ENCODE assay signal across 1 cellular context in the genomic region with DNA sequence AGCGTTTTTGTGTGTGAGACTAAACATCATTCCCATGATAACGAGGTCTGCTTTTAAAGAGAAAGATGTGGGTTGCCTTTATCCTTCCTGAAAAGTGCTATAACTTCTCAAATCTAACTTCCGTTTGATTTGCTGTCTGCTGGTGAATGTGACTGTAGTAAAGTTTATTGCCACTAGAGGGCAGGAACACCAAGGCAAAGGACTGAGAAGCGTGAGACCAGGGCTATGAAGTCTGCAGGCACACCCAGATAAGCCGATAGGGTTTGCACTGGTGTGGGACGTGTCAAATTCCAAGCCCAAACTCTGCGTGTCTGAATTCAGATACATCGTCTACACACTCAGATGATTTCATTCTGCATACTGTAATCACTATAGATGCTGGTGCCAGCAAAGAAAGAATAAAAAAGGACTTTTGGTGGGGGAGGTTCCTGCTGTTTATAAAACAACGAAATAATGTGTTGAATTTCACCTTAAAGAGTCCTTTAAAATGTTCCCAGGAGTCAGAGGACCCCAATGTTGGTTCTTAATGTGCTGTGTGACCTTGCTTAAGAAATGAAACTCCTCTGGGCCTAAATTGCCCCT.
TF ChIP-seq lines count a peak whose summit lies in the region.

No MANE protein-coding gene starts in this region.

TF ChIP-seq in K562, 482 proteins besides CTCF, POLR2A, EP300 and RAD21 (continued from another document and continues in another):
- TF ChIP-seq, protein P1, sequence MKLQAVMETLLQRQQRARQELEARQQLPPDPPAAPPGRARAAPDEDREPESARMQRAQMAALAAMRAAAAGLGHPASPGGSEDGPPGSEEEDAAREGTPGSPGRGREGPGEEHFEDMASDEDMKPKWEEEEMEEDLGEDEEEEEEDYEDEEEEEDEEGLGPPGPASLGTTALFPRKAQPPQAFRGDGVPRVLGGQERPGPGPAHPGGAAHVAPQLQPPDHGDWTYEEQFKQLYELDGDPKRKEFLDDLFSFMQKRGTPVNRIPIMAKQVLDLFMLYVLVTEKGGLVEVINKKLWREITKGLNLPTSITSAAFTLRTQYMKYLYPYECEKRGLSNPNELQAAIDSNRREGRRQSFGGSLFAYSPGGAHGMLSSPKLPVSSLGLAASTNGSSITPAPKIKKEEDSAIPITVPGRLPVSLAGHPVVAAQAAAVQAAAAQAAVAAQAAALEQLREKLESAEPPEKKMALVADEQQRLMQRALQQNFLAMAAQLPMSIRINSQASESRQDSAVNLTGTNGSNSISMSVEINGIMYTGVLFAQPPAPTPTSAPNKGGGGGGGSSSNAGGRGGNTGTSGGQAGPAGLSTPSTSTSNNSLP (IDR thresholded peaks at IDR 0.05; ENCODE audit: borderline replicate concordance, low read depth, low read length), result peak; percentile 48; the same call in 1 of the 2 replicates
- no peak for TF ChIP-seq ZNF239 (CRISPR knock-in tag; IDR thresholded peaks at IDR 0.05)
- TF ChIP-seq, protein P2, sequence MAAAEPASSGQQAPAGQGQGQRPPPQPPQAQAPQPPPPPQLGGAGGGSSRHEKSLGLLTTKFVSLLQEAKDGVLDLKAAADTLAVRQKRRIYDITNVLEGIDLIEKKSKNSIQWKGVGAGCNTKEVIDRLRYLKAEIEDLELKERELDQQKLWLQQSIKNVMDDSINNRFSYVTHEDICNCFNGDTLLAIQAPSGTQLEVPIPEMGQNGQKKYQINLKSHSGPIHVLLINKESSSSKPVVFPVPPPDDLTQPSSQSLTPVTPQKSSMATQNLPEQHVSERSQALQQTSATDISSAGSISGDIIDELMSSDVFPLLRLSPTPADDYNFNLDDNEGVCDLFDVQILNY (CRISPR knock-in tag; IDR thresholded peaks at IDR 0.05), result no peak
- no peak for TF ChIP-seq STAT5B (CRISPR knock-in tag; IDR thresholded peaks at IDR 0.05)
- TF ChIP-seq TCF3 (CRISPR knock-in tag; IDR thresholded peaks at IDR 0.05), result no peak
- TF ChIP-seq BHLHE40 (IDR thresholded peaks at IDR 0.05; ENCODE audit: low read length), result peak; percentile 65
- TF ChIP-seq, protein P3, sequence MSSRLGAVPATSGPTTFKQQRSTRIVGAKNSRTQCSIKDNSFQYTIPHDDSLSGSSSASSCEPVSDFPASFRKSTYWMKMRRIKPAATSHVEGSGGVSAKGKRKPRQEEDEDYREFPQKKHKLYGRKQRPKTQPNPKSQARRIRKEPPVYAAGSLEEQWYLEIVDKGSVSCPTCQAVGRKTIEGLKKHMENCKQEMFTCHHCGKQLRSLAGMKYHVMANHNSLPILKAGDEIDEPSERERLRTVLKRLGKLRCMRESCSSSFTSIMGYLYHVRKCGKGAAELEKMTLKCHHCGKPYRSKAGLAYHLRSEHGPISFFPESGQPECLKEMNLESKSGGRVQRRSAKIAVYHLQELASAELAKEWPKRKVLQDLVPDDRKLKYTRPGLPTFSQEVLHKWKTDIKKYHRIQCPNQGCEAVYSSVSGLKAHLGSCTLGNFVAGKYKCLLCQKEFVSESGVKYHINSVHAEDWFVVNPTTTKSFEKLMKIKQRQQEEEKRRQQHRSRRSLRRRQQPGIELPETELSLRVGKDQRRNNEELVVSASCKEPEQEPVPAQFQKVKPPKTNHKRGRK (tag; IDR thresholded peaks at IDR 0.05), result no peak
- peak; percentile 84 for TF ChIP-seq GATA2 (CRISPR knock-in tag; IDR thresholded peaks at IDR 0.05)
- no peak for TF ChIP-seq U2AF1 (optimal IDR thresholded peaks at IDR 0.05; ENCODE audit: low read depth, low read length)
- TF ChIP-seq ZNF764 (CRISPR knock-in tag; IDR thresholded peaks at IDR 0.05; ENCODE audit: low read depth), result no peak
- TF ChIP-seq POLR2AphosphoS5 (IDR thresholded peaks at IDR 0.05; ENCODE audit: control insufficient read depth, insufficient read depth, low read depth, low read length), result no peak
- TF ChIP-seq, protein P4, sequence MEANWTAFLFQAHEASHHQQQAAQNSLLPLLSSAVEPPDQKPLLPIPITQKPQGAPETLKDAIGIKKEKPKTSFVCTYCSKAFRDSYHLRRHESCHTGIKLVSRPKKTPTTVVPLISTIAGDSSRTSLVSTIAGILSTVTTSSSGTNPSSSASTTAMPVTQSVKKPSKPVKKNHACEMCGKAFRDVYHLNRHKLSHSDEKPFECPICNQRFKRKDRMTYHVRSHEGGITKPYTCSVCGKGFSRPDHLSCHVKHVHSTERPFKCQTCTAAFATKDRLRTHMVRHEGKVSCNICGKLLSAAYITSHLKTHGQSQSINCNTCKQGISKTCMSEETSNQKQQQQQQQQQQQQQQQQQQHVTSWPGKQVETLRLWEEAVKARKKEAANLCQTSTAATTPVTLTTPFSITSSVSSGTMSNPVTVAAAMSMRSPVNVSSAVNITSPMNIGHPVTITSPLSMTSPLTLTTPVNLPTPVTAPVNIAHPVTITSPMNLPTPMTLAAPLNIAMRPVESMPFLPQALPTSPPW (CRISPR knock-in tag; IDR thresholded peaks at IDR 0.05), result no peak
- no peak for TF ChIP-seq SP1 (CRISPR knock-in tag; IDR thresholded peaks at IDR 0.05)
- TF ChIP-seq TSC22D4 (tag; IDR thresholded peaks at IDR 0.05), result no peak
- peak; percentile 66; the same call in 1 of the 2 replicates for TF ChIP-seq STAG1 (CRISPR knock-in tag; IDR thresholded peaks at IDR 0.05; ENCODE audit: borderline replicate concordance)
- no peak for TF ChIP-seq RHOXF2B (CRISPR knock-in tag; conservative IDR thresholded peaks at IDR 0.05)
- TF ChIP-seq, protein P5, sequence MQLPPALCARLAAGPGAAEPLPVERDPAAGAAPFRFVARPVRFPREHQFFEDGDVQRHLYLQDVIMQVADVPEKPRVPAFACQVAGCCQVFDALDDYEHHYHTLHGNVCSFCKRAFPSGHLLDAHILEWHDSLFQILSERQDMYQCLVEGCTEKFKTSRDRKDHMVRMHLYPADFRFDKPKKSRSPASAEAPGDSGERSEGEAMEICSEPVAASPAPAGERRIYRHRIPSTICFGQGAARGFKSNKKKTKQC (CRISPR knock-in tag; IDR thresholded peaks at IDR 0.05), result no peak
- TF ChIP-seq CBX8 (IDR thresholded peaks at IDR 0.05; ENCODE audit: borderline replicate concordance, extremely low read depth, low read depth, low read length, poor library complexity, severe bottlenecking), result no peak
- TF ChIP-seq, protein P6, sequence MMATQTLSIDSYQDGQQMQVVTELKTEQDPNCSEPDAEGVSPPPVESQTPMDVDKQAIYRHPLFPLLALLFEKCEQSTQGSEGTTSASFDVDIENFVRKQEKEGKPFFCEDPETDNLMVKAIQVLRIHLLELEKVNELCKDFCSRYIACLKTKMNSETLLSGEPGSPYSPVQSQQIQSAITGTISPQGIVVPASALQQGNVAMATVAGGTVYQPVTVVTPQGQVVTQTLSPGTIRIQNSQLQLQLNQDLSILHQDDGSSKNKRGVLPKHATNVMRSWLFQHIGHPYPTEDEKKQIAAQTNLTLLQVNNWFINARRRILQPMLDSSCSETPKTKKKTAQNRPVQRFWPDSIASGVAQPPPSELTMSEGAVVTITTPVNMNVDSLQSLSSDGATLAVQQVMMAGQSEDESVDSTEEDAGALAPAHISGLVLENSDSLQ (IDR thresholded peaks at IDR 0.05), result no peak
- TF ChIP-seq ZNF274 (IDR thresholded peaks at IDR 0.05; ENCODE audit: borderline replicate concordance, low read depth, low read length), result no peak
- no peak for TF ChIP-seq RBM34 (IDR thresholded peaks at IDR 0.05; ENCODE audit: borderline replicate concordance, insufficient read depth, low read length)
- TF ChIP-seq SAFB (IDR thresholded peaks at IDR 0.05; ENCODE audit: borderline replicate concordance, low read depth, low read length), result no peak
- TF ChIP-seq SOX6 (IDR thresholded peaks at IDR 0.05), result no peak
- TF ChIP-seq, protein P7, sequence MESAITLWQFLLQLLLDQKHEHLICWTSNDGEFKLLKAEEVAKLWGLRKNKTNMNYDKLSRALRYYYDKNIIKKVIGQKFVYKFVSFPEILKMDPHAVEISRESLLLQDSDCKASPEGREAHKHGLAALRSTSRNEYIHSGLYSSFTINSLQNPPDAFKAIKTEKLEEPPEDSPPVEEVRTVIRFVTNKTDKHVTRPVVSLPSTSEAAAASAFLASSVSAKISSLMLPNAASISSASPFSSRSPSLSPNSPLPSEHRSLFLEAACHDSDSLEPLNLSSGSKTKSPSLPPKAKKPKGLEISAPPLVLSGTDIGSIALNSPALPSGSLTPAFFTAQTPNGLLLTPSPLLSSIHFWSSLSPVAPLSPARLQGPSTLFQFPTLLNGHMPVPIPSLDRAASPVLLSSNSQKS (CRISPR knock-in tag; IDR thresholded peaks at IDR 0.05), result no peak
- TF ChIP-seq, protein P8, sequence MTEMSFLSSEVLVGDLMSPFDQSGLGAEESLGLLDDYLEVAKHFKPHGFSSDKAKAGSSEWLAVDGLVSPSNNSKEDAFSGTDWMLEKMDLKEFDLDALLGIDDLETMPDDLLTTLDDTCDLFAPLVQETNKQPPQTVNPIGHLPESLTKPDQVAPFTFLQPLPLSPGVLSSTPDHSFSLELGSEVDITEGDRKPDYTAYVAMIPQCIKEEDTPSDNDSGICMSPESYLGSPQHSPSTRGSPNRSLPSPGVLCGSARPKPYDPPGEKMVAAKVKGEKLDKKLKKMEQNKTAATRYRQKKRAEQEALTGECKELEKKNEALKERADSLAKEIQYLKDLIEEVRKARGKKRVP (CRISPR knock-in tag; IDR thresholded peaks at IDR 0.05), result no peak
- TF ChIP-seq XRCC5 (IDR thresholded peaks at IDR 0.05; ENCODE audit: low read depth, low read length), result no peak
- no peak for TF ChIP-seq ZNF124 (CRISPR knock-in tag; IDR thresholded peaks at IDR 0.05)
- TF ChIP-seq, protein P9, sequence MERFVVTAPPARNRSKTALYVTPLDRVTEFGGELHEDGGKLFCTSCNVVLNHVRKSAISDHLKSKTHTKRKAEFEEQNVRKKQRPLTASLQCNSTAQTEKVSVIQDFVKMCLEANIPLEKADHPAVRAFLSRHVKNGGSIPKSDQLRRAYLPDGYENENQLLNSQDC (CRISPR knock-in tag; IDR thresholded peaks at IDR 0.05), result no peak
- no peak for TF ChIP-seq MCM2 (IDR thresholded peaks at IDR 0.05; ENCODE audit: low read depth)
- TF ChIP-seq, protein P10, sequence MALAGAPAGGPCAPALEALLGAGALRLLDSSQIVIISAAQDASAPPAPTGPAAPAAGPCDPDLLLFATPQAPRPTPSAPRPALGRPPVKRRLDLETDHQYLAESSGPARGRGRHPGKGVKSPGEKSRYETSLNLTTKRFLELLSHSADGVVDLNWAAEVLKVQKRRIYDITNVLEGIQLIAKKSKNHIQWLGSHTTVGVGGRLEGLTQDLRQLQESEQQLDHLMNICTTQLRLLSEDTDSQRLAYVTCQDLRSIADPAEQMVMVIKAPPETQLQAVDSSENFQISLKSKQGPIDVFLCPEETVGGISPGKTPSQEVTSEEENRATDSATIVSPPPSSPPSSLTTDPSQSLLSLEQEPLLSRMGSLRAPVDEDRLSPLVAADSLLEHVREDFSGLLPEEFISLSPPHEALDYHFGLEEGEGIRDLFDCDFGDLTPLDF (CRISPR knock-in tag; IDR thresholded peaks at IDR 0.05), result no peak
- TF ChIP-seq, protein P11, sequence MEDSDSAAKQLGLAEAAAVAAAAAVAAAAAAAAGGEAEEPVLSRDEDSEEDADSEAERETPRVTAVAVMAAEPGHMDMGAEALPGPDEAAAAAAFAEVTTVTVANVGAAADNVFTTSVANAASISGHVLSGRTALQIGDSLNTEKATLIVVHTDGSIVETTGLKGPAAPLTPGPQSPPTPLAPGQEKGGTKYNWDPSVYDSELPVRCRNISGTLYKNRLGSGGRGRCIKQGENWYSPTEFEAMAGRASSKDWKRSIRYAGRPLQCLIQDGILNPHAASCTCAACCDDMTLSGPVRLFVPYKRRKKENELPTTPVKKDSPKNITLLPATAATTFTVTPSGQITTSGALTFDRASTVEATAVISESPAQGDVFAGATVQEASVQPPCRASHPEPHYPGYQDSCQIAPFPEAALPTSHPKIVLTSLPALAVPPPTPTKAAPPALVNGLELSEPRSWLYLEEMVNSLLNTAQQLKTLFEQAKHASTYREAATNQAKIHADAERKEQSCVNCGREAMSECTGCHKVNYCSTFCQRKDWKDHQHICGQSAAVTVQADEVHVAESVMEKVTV (CRISPR knock-in tag; IDR thresholded peaks at IDR 0.05), result peak; percentile 91
- peak; percentile 88 for TF ChIP-seq SMC3 (conservative IDR thresholded peaks at IDR 0.05; ENCODE audit: insufficient read depth, low read depth, low read length)
- no peak for TF ChIP-seq EP400 (IDR thresholded peaks at IDR 0.05)
- no peak for TF ChIP-seq ZNF561 (CRISPR knock-in tag; conservative IDR thresholded peaks at IDR 0.05)
- TF ChIP-seq WHSC1 (IDR thresholded peaks at IDR 0.05; ENCODE audit: low read length), result no peak
- peak in 1 of 2 experiments; percentile 41; a peak in 1 of 4 replicates for TF ChIP-seq RCOR1 (IDR thresholded peaks at IDR 0.05; ENCODE audit: borderline replicate concordance in 1 of 2, low read depth in 2 of 2, low read length in 2 of 2)
- peak; percentile 82 for TF ChIP-seq KLF1 (tag; IDR thresholded peaks at IDR 0.05)
- TF ChIP-seq TEAD4 (IDR thresholded peaks at IDR 0.05; ENCODE audit: low read length), result 0 out of 2 replicates have a peak, but pooled peaks have one; percentile 19
- TF ChIP-seq TEAD4 (CRISPR knock-in tag; IDR thresholded peaks at IDR 0.05; ENCODE audit: borderline replicate concordance), result no peak
- peak; percentile 38; the same call in 1 of the 2 replicates for TF ChIP-seq JUND (IDR thresholded peaks at IDR 0.05; ENCODE audit: borderline replicate concordance, low read depth, low read length)
- no peak; the same call in 2 of the 3 replicates for TF ChIP-seq JUND (tag; IDR thresholded peaks at IDR 0.05; ENCODE audit: borderline replicate concordance, low read depth, low read length)
- no peak for TF ChIP-seq EHMT2 (IDR thresholded peaks at IDR 0.05)
- TF ChIP-seq U2AF2 (optimal IDR thresholded peaks at IDR 0.05; ENCODE audit: low read depth, low read length), result no peak
- no peak for TF ChIP-seq ZNF354B (CRISPR knock-in tag; IDR thresholded peaks at IDR 0.05)
- TF ChIP-seq ZNF12 (CRISPR knock-in tag; IDR thresholded peaks at IDR 0.05), result no peak
- TF ChIP-seq, protein P12, sequence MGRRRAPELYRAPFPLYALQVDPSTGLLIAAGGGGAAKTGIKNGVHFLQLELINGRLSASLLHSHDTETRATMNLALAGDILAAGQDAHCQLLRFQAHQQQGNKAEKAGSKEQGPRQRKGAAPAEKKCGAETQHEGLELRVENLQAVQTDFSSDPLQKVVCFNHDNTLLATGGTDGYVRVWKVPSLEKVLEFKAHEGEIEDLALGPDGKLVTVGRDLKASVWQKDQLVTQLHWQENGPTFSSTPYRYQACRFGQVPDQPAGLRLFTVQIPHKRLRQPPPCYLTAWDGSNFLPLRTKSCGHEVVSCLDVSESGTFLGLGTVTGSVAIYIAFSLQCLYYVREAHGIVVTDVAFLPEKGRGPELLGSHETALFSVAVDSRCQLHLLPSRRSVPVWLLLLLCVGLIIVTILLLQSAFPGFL (CRISPR knock-in tag; IDR thresholded peaks at IDR 0.05), result no peak
- TF ChIP-seq, protein P13, sequence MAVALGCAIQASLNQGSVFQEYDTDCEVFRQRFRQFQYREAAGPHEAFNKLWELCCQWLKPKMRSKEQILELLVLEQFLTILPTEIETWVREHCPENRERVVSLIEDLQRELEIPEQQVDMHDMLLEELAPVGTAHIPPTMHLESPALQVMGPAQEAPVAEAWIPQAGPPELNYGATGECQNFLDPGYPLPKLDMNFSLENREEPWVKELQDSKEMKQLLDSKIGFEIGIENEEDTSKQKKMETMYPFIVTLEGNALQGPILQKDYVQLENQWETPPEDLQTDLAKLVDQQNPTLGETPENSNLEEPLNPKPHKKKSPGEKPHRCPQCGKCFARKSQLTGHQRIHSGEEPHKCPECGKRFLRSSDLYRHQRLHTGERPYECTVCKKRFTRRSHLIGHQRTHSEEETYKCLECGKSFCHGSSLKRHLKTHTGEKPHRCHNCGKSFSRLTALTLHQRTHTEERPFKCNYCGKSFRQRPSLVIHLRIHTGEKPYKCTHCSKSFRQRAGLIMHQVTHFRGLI (CRISPR knock-in tag; IDR thresholded peaks at IDR 0.05), result no peak
